Comparison of ENCODE assay signal across 8 cellular contexts in genomic region chr6:89352329-89353117, GRCh38. TPM values are rescaled to one million over a fixed set of nuclear protein-coding genes. Genes with fewer than 3 reads are reported as not detected.
A peak's percentile ranks its signal among the peaks of the same experiment; 100 is the strongest.
DNase-seq lines count a peak whose midpoint lies in the region; ATAC-seq and TF ChIP-seq lines count a peak whose summit lies in the region.

Gene UBE2J1, minus strand, starts transcription at chr6:89352722. Its CDS starts 153 bp downstream, at chr6:89352569.

- H3K4me3 ChIP-seq in left lung, result peak within 1 kb of the TSS; percentile 82 to 91

- ATAC-seq in HG02970 (IDR thresholded peaks at IDR 0.05; ENCODE audit: low FRiP score, unreplicated experiment) (peak; percentile 42), left lung (peak; percentile 96)

- DNase-seq in SKM-1 treated with dmso at 0.1 percent for 144 hours (lab: John Stamatoyannopoulos, UW; ENCODE audit: unreplicated experiment) (peak; percentile 68), SKM-1 (lab: John Stamatoyannopoulos, UW; ENCODE audit: unreplicated experiment) (no peak), NCI-H2227 treated with DMSO at 0.1 percent for 48 hours (lab: John Stamatoyannopoulos, UW) (peak; percentile 83), dedifferentiated amniotic fluid mesenchymal stem cell (ENCODE audit: extremely low spot score) (peak; percentile 84), left lung (peak; percentile 97 to 100)
- DNase-seq in activated CD4-positive, alpha-beta T cell treated with anti-CD3 and anti-CD28 coated beads, Interleukin-2, amount 50 U/mL, for 24 hours (ENCODE audit: low read depth in 1 of 2, low spot score in 1 of 2), result peak; percentile 48 to 49
- DNase-seq in stimulated activated CD4-positive, alpha-beta T cell treated with anti-CD3 and anti-CD28 coated beads, Interleukin-2, amount 100 ng/mL, for 4 hours (ENCODE audit: low read depth), result peak; percentile 39

- H3K27me3 ChIP-seq in left lung, result no peaks in the 10 kb centered on the region

- H3K9me3 ChIP-seq in left lung, result no peaks in the 10 kb centered on the region

- intact Hi-C loops in left lung (cut with DNase I), result no loop called here

- H3K27ac ChIP-seq in left lung, result peak within 1 kb of the TSS; percentile 99

- no peaks in the 10 kb centered on the region for H3K36me3 ChIP-seq in left lung

- TF ChIP-seq CTCF in left lung (IDR thresholded peaks at IDR 0.05), result peak in 1 of 2 donors; percentile 8

- peaks cover 19 to 52% of the 10 kb centered on the region in 2 donors for H3K4me1 ChIP-seq in left lung

RNA-seq across cellular contexts. Expression of gene UBE2J1, which starts in this region (rescaled TPM):
- total RNA-seq in left lung, result 10 to 100 TPM; 33.5 to 52.2 TPM
